35 cellular contexts compared by ENCODE assay signal in genomic region chr10:96342402-96342801, GRCh38. TPM values are rescaled to one million over a fixed set of nuclear protein-coding genes. Genes with fewer than 3 reads are reported as not detected.
"Had no signal": no experiment of that assay in that cellular context is flagged by ENCODE, and none has a peak within 500 bp of the region (broad histone marks: within the 10 kb centered on the region; RNA-seq: fewer than 3 reads in every experiment).

No MANE protein-coding gene starts in this region.

- H3K4me3 Mint-ChIP-seq: naive thymus-derived CD4-positive, alpha-beta T cell; natural killer cell; nephron; neural progenitor cell; stimulated activated memory B cell treated with anti-CD40 and anti-IgM and Interleukin-4, amounts not matched to agents 10 μg/mL and 1 μg/mL and 100 μg/mL, for 72 hours; stimulated activated naive CD8-positive, alpha-beta T cell treated with anti-CD3 and anti-CD28 coated beads, Interleukin-15, amount 100 ng/mL, for 72 hours had no signal

- H3K79me2 ChIP-seq: parathyroid adenoma had no signal

- H3K27me3 Mint-ChIP-seq: stimulated activated memory B cell treated with anti-CD40 and anti-IgM and Interleukin-4, amounts not matched to agents 10 μg/mL and 1 μg/mL and 100 μg/mL, for 72 hours had no signal

- H3K27ac Mint-ChIP-seq: naive thymus-derived CD4-positive, alpha-beta T cell; natural killer cell; nephron; neural progenitor cell; progenitor cell of endocrine pancreas; stimulated activated memory B cell treated with anti-CD40 and anti-IgM and Interleukin-4, amounts not matched to agents 10 μg/mL and 1 μg/mL and 100 μg/mL, for 72 hours; stimulated activated naive CD8-positive, alpha-beta T cell treated with anti-CD3 and anti-CD28 coated beads, Interleukin-15, amount 100 ng/mL, for 72 hours had no signal

- H3K36me3 ChIP-seq: ovary, spleen, thoracic aorta, thyroid gland, tibial nerve, upper lobe of left lung, uterus had no signal

- H3K4me2 ChIP-seq: smooth muscle cell had no signal

- H3K9ac ChIP-seq: neural progenitor cell, parathyroid adenoma had no signal

- H3K4me3 ChIP-seq: neural progenitor cell, ovary, psoas muscle, skin epidermis, smooth muscle cell, spleen, thoracic aorta, thyroid gland, tibial nerve, upper lobe of left lung, uterus had no signal

- H3K4me1 ChIP-seq: parathyroid adenoma, psoas muscle, spleen, thyroid gland, tibial nerve, upper lobe of left lung, uterus had no signal

- H2AFZ ChIP-seq: neural progenitor cell, parathyroid adenoma had no signal

- ATAC-seq: naive thymus-derived CD4-positive, alpha-beta T cell; natural killer cell; psoas muscle; right cardiac atrium; sciatic nerve had no signal

- H3K27me3 ChIP-seq: ovary, spleen, thyroid gland, tibial nerve, upper lobe of left lung, uterus had no signal

- H3K27ac ChIP-seq: neural progenitor cell, ovary, parathyroid adenoma, psoas muscle, skin epidermis, spleen, thoracic aorta, thyroid gland, tibial nerve, upper lobe of left lung, uterus had no signal

- H3K36me3 Mint-ChIP-seq: natural killer cell, neural progenitor cell had no signal

- H3K4me1 Mint-ChIP-seq: natural killer cell, nephron had no signal

- H3K9me3 ChIP-seq: psoas muscle, thyroid gland, upper lobe of left lung, uterus had no signal

- DNase-seq: naive thymus-derived CD4-positive, alpha-beta T cell; natural killer cell; occipital lobe; ovary; posterior cingulate gyrus; psoas muscle; right cardiac atrium; spleen; stimulated activated CD4-positive, alpha-beta T cell treated with anti-CD3 and anti-CD28 coated beads, Interleukin-12 subunit alpha, Interleukin-12 subunit beta, amount 100 ng/mL, for 4 hours; stimulated activated CD4-positive, alpha-beta T cell treated with anti-CD3 and anti-CD28 coated beads, Interleukin-1b, Interleukin-23, amount 100 ng/mL, for 48 hours; stimulated activated CD4-positive, alpha-beta T cell treated with anti-CD3 and anti-CD28 coated beads, Interleukin-4, amount 100 ng/mL, for 1 hour; stimulated activated CD4-positive, alpha-beta T cell treated with anti-CD3 and anti-CD28 coated beads, Interleukin-4, amount 100 ng/mL, for 4 hours; stimulated activated CD8-positive, alpha-beta memory T cell treated with anti-CD3 and anti-CD28 coated beads, Interleukin-4, amount 100 ng/mL, for 48 hours; stimulated activated naive CD4-positive, alpha-beta T cell; stimulated activated naive CD8-positive, alpha-beta T cell treated with anti-CD3 and anti-CD28 coated beads, Interleukin-15, amount 100 ng/mL, for 72 hours; stimulated activated naive CD8-positive, alpha-beta T cell treated with anti-CD3 and anti-CD28 coated beads, Interleukin-15, Interleukin-2, amounts not matched to agents 100 U/mL and 50 U/mL, for 24 hours; thyroid gland; trophoblast cell; upper lobe of left lung; uterus had no signal

RNA-seq across cellular contexts. Expression of gene OPALIN, which starts 16.4 kb away (rescaled TPM):
- total RNA-seq: naive thymus-derived CD4-positive, alpha-beta T cell; natural killer cell; occipital lobe; osteoblast; ovary; progenitor cell of endocrine pancreas; psoas muscle; right cardiac atrium; sciatic nerve; smooth muscle cell; spleen; temporal lobe; thoracic aorta; thyroid gland; tibial nerve; upper lobe of left lung; urinary bladder; uterus had no signal
- polyA plus RNA-seq: naive thymus-derived CD4-positive, alpha-beta T cell; neural cell; right cardiac atrium; smooth muscle cell; spleen; urinary bladder had no signal

RNA-seq across cellular contexts. Expression of gene DNTT, which starts 38.2 kb away (rescaled TPM):
- total RNA-seq: natural killer cell, occipital lobe, osteoblast, ovary, progenitor cell of endocrine pancreas, psoas muscle, renal cortical epithelial cell, right cardiac atrium, sciatic nerve, smooth muscle cell, temporal lobe, thoracic aorta, tibial nerve, upper lobe of left lung, urinary bladder had no signal
- polyA plus RNA-seq: neural cell, ovary, right cardiac atrium, smooth muscle cell, urinary bladder had no signal
